11 cellular contexts compared by ENCODE assay signal in the genomic region with DNA sequence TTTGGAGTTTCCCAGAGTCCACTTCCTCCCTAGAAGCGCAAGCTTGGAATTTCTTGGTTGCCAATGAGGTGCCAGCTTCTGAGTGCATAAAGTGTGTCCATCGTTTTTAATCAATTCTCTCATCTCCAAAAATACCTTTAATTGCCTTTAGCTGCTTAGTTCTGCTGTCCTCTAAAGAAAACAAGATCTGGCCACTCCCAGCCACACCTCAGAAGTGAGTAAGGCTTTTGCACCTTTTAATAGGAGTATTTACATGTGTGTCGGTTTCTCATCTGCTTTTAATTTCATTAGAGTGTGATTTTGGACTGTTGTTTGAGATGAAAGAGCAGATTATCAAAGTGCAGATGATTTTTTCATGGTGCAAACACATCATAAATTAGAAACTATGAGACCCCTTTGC. TPM values are rescaled to one million over a fixed set of nuclear protein-coding genes. Genes with fewer than 3 reads are reported as not detected.
DNase-seq lines count a peak whose midpoint lies in the region; ATAC-seq, FAIRE-seq and TF ChIP-seq lines count a peak whose summit lies in the region.
"Had no signal": no experiment of that assay in that cellular context is flagged by ENCODE, and none has a peak within 500 bp of the region (broad histone marks: within the 10 kb centered on the region; RNA-seq: fewer than 3 reads in every experiment).

No MANE protein-coding gene starts in this region.

- H3K36me3 ChIP-seq in keratinocyte (ENCODE audit: control insufficient read depth in 2 of 2, extremely low read depth in 1 of 2, insufficient read depth in 2 of 2, low read length in 2 of 2) (peaks cover 21 to 54% of the 10 kb centered on the region in 2 experiments), trophoblast cell (ENCODE audit: control insufficient read depth in 1 of 2, insufficient read depth in 2 of 2, low read length in 2 of 2) (no peaks in the 10 kb centered on the region)

- H3K4me3 ChIP-seq in keratinocyte (ENCODE audit: control insufficient read depth in 2 of 3, extremely low read depth in 1 of 3, insufficient read depth in 2 of 3, low read depth in 1 of 3, low read length in 3 of 3) (peak overlapping the region in 2 of 3 experiments; percentile 48 to 54), trophoblast cell (ENCODE audit: low read depth, low read length) (no peak overlapping the region)

- H3K18ac ChIP-seq in trophoblast cell (ENCODE audit: low read length) = no peak overlapping the region

- H3K4me3 Mint-ChIP-seq in activated CD4-positive, alpha-beta T cell treated with anti-CD3 and anti-CD28 coated beads for 36 hours = no peak overlapping the region
- peak overlapping the region; percentile 21 for H3K4me3 Mint-ChIP-seq in activated T-helper 1 cell treated with anti-CD3 and anti-CD28 coated beads, Interleukin-12 subunit alpha, Interleukin-12 subunit beta, Interleukin-2, Interleukin-4 antibody, amounts not matched to agents 30 ng/mL and 10 ng/mL and 1 ng/mL, durations not matched to agents 14 hours and 24 hours and 36 hours
- H3K4me3 Mint-ChIP-seq in stimulated activated naive CD8-positive, alpha-beta T cell treated with anti-CD3 and anti-CD28 coated beads, Interleukin-15, amount 100 ng/mL, for 72 hours = peak overlapping the region; percentile 51 to 73

- CTCF ChIA-PET in activated CD4-positive, alpha-beta T cell treated with anti-CD3 and anti-CD28 coated beads for 36 hours (lab: Charles Lee) = interaction anchor here (0.9 to 2.1 kb wide), 5 partner anchors 9 to 55 kb away, joined by 3 to 7 read pairs (median 6); no protein-coding TSS in a partner anchor

- dilution Hi-C loops in keratinocyte (cut with MboI; ENCODE audit: extremely low pct_ligation_motif_present, low sequenced_read_pairs) = no loop called here

- H3K14ac ChIP-seq in trophoblast cell (ENCODE audit: low read length) = no peak overlapping the region

- H3K9ac ChIP-seq in keratinocyte (ENCODE audit: control insufficient read depth, extremely low read depth, insufficient read depth, low read length) = peak overlapping the region; percentile 74
- H3K9ac ChIP-seq in trophoblast cell (ENCODE audit: low read length) = no peak overlapping the region

- H3K27me3 ChIP-seq in keratinocyte (ENCODE audit: control insufficient read depth, extremely low read depth, insufficient read depth, low read length) (no peaks in the 10 kb centered on the region), trophoblast cell (ENCODE audit: insufficient read depth, low read length) (no peaks in the 10 kb centered on the region)

- peaks cover 4% of the 10 kb centered on the region for H3K9me3 Mint-ChIP-seq in activated CD4-positive, alpha-beta T cell treated with anti-CD3 and anti-CD28 coated beads for 36 hours (ENCODE audit: low read depth)
- H3K9me3 Mint-ChIP-seq in activated T-helper 1 cell treated with anti-CD3 and anti-CD28 coated beads, Interleukin-12 subunit alpha, Interleukin-12 subunit beta, Interleukin-2, Interleukin-4 antibody, amounts not matched to agents 30 ng/mL and 10 ng/mL and 1 ng/mL, durations not matched to agents 14 hours and 24 hours and 36 hours = peaks cover 8% of the 10 kb centered on the region
- H3K9me3 Mint-ChIP-seq in stimulated activated naive CD8-positive, alpha-beta T cell treated with anti-CD3 and anti-CD28 coated beads, Interleukin-15, amount 100 ng/mL, for 72 hours = peaks cover 0 to 8% of the 10 kb centered on the region in 2 donors

- no peaks in the 10 kb centered on the region for H3K79me1 ChIP-seq in trophoblast cell (ENCODE audit: low read length)

- no CpG with 5 or more reads among the region's 3 CpGs for WGBS in trophoblast cell (ENCODE audit: extremely low coverage, insufficient coverage, insufficient read length)

- intact Hi-C loops in activated CD4-positive, alpha-beta T cell treated with anti-CD3 and anti-CD28 coated beads for 36 hours (cut with DNase I, micrococcal nuclease) = no loop called here
- intact Hi-C loops in activated T-helper 1 cell treated with anti-CD3 and anti-CD28 coated beads, Interleukin-12 subunit alpha, Interleukin-12 subunit beta, Interleukin-2, Interleukin-4 antibody, amounts not matched to agents 30 ng/mL and 10 ng/mL and 1 ng/mL, durations not matched to agents 14 hours and 24 hours and 36 hours (cut with micrococcal nuclease) = loop anchor here (1.0 kb wide), 1 partner anchor 8 kb away; no protein-coding TSS in a partner anchor

- no peak overlapping the region for H3K23ac ChIP-seq in trophoblast cell (ENCODE audit: low read length)

- peak overlapping the region; percentile 79 for H3K27ac Mint-ChIP-seq in activated CD4-positive, alpha-beta T cell treated with anti-CD3 and anti-CD28 coated beads for 36 hours
- H3K27ac Mint-ChIP-seq in activated T-helper 1 cell treated with anti-CD3 and anti-CD28 coated beads, Interleukin-12 subunit alpha, Interleukin-12 subunit beta, Interleukin-2, Interleukin-4 antibody, amounts not matched to agents 30 ng/mL and 10 ng/mL and 1 ng/mL, durations not matched to agents 14 hours and 24 hours and 36 hours = peak overlapping the region; percentile 48
- peak overlapping the region; percentile 72 to 81 for H3K27ac Mint-ChIP-seq in stimulated activated naive CD8-positive, alpha-beta T cell treated with anti-CD3 and anti-CD28 coated beads, Interleukin-15, amount 100 ng/mL, for 72 hours

- H3K4ac ChIP-seq in trophoblast cell (ENCODE audit: low read depth, low read length) = no peak overlapping the region

- H2BK12ac ChIP-seq in trophoblast cell (ENCODE audit: low read length) = no peak overlapping the region

- H3K79me2 ChIP-seq in keratinocyte (ENCODE audit: control insufficient read depth, insufficient read depth, low read length) (peaks cover 99% of the 10 kb centered on the region), trophoblast cell (ENCODE audit: control insufficient read depth, insufficient read depth, low read length, poor library complexity) (no peaks in the 10 kb centered on the region)

- H3K4me1 ChIP-seq in keratinocyte (ENCODE audit: control insufficient read depth, extremely low read depth, insufficient read depth, low read length) (peaks cover 100% of the 10 kb centered on the region), trophoblast cell (ENCODE audit: control insufficient read depth in 1 of 2, insufficient read depth in 2 of 2, low read length in 2 of 2) (peaks cover 0 to 9% of the 10 kb centered on the region in 2 experiments)

- no peak overlapping the region for H2BK5ac ChIP-seq in trophoblast cell (ENCODE audit: low read depth, low read length, poor library complexity)

- no peak overlapping the region for H4K12ac ChIP-seq in trophoblast cell (ENCODE audit: low read depth, low read length)

- peak; percentile 69 for FAIRE-seq in keratinocyte (lab: Jason Lieb, UNC)
- FAIRE-seq: A204.1 had no signal

- no peak overlapping the region for H4K91ac ChIP-seq in trophoblast cell (ENCODE audit: low read depth, low read length)

- peaks cover 20% of the 10 kb centered on the region for H4K20me1 ChIP-seq in keratinocyte (ENCODE audit: control insufficient read depth, extremely low read depth, insufficient read depth, low read length)

- H2BK120ac ChIP-seq in trophoblast cell (ENCODE audit: insufficient read depth, low read length, poor library complexity) = no peak overlapping the region

- ATAC-seq in activated CD4-positive, alpha-beta T cell treated with anti-CD3 and anti-CD28 coated beads for 36 hours = no peak
- ATAC-seq in stimulated activated naive CD8-positive, alpha-beta T cell treated with anti-CD3 and anti-CD28 coated beads, Interleukin-15, amount 100 ng/mL, for 72 hours = no peak
- ATAC-seq in HG02588 (IDR thresholded peaks at IDR 0.05; ENCODE audit: unreplicated experiment) = no peak
- ATAC-seq in GM21825 (IDR thresholded peaks at IDR 0.05; ENCODE audit: unreplicated experiment) = no peak

- H3K9me3 ChIP-seq in keratinocyte (ENCODE audit: control insufficient read depth, low read depth, low read length) = no peaks in the 10 kb centered on the region
- no peaks in the 10 kb centered on the region for H3K9me3 ChIP-seq in trophoblast cell (ENCODE audit: insufficient read depth, low read depth, low read length)

- H3K27ac ChIP-seq in keratinocyte (ENCODE audit: control insufficient read depth, insufficient read depth, low read length) = peak overlapping the region; percentile 96
- no peak overlapping the region for H3K27ac ChIP-seq in trophoblast cell (ENCODE audit: low read depth, low read length)

- H3K9me1 ChIP-seq in keratinocyte (ENCODE audit: control insufficient read depth, extremely low read depth, insufficient read depth, low read length) = peaks cover 4% of the 10 kb centered on the region

- peaks cover 99% of the 10 kb centered on the region for H3K4me1 Mint-ChIP-seq in activated CD4-positive, alpha-beta T cell treated with anti-CD3 and anti-CD28 coated beads for 36 hours
- H3K4me1 Mint-ChIP-seq in activated T-helper 1 cell treated with anti-CD3 and anti-CD28 coated beads, Interleukin-12 subunit alpha, Interleukin-12 subunit beta, Interleukin-2, Interleukin-4 antibody, amounts not matched to agents 30 ng/mL and 10 ng/mL and 1 ng/mL, durations not matched to agents 14 hours and 24 hours and 36 hours (ENCODE audit: low read depth) = peaks cover 99% of the 10 kb centered on the region
- peaks cover 99% of the 10 kb centered on the region for H3K4me1 Mint-ChIP-seq in stimulated activated naive CD8-positive, alpha-beta T cell treated with anti-CD3 and anti-CD28 coated beads, Interleukin-15, amount 100 ng/mL, for 72 hours

- no peak for DNase-seq in activated CD4-positive, alpha-beta T cell treated with anti-CD3 and anti-CD28 coated beads for 36 hours
- DNase-seq in activated CD4-positive, alpha-beta T cell treated with anti-CD3 and anti-CD28 coated beads, Interleukin-2, amount 50 U/mL, for 4 hours = no peak
- DNase-seq in activated T-helper 1 cell treated with anti-CD3 and anti-CD28 coated beads, Interleukin-12 subunit alpha, Interleukin-12 subunit beta, Interleukin-2, Interleukin-4 antibody, amounts not matched to agents 30 ng/mL and 10 ng/mL and 1 ng/mL, durations not matched to agents 14 hours and 24 hours and 36 hours (ENCODE audit: low spot score) = no peak
- DNase-seq in keratinocyte (ENCODE audit: low read depth, low spot score) (no peak), trophoblast cell (no peak)
- no peak for DNase-seq in stimulated activated naive CD8-positive, alpha-beta T cell treated with anti-CD3 and anti-CD28 coated beads, Interleukin-15, amount 100 ng/mL, for 72 hours
- DNase-seq: NCI-H1930, RPMI8226 had no signal

- H2AK5ac ChIP-seq in trophoblast cell (ENCODE audit: low read length) = no peak overlapping the region

- H3K36me3 Mint-ChIP-seq in activated CD4-positive, alpha-beta T cell treated with anti-CD3 and anti-CD28 coated beads for 36 hours (ENCODE audit: low read depth) = peaks cover 71% of the 10 kb centered on the region
- peaks cover 83% of the 10 kb centered on the region for H3K36me3 Mint-ChIP-seq in activated T-helper 1 cell treated with anti-CD3 and anti-CD28 coated beads, Interleukin-12 subunit alpha, Interleukin-12 subunit beta, Interleukin-2, Interleukin-4 antibody, amounts not matched to agents 30 ng/mL and 10 ng/mL and 1 ng/mL, durations not matched to agents 14 hours and 24 hours and 36 hours (ENCODE audit: low read depth)

- no peaks in the 10 kb centered on the region for H3K27me3 Mint-ChIP-seq in activated CD4-positive, alpha-beta T cell treated with anti-CD3 and anti-CD28 coated beads for 36 hours
- no peaks in the 10 kb centered on the region for H3K27me3 Mint-ChIP-seq in activated T-helper 1 cell treated with anti-CD3 and anti-CD28 coated beads, Interleukin-12 subunit alpha, Interleukin-12 subunit beta, Interleukin-2, Interleukin-4 antibody, amounts not matched to agents 30 ng/mL and 10 ng/mL and 1 ng/mL, durations not matched to agents 14 hours and 24 hours and 36 hours (ENCODE audit: insufficient read depth)
- H3K27me3 Mint-ChIP-seq in stimulated activated naive CD8-positive, alpha-beta T cell treated with anti-CD3 and anti-CD28 coated beads, Interleukin-15, amount 100 ng/mL, for 72 hours = no peaks in the 10 kb centered on the region

- H3K4me2 ChIP-seq in keratinocyte (ENCODE audit: control insufficient read depth, extremely low read depth, insufficient read depth, low read depth, low read length) (peak overlapping the region; percentile 92), trophoblast cell (ENCODE audit: low read length) (no peak overlapping the region)

- no peak overlapping the region for H2AFZ ChIP-seq in keratinocyte (ENCODE audit: control insufficient read depth, low read length)
- H2AFZ ChIP-seq in trophoblast cell (ENCODE audit: insufficient read depth, low read length, poor library complexity) = no peak overlapping the region

- H4K8ac ChIP-seq in trophoblast cell (ENCODE audit: low read depth, low read length) = no peak overlapping the region

- POLR2A ChIA-PET in activated CD4-positive, alpha-beta T cell treated with anti-CD3 and anti-CD28 coated beads for 36 hours (lab: Charles Lee) = no interaction called here

- no peak for TF ChIP-seq CTCF in keratinocyte (optimal IDR thresholded peaks at IDR 0.05 in 1 of 3, IDR thresholded peaks at IDR 0.05 in 1 of 3, conservative IDR thresholded peaks at IDR 0.05 in 1 of 3; ENCODE audit: extremely low read depth in 1 of 3, insufficient read depth in 2 of 3, low read length in 3 of 3)

RNA-seq across cellular contexts. Expression of gene CD44, which starts 20.1 kb away (rescaled TPM):
- 100 to 1,000 TPM; 357 to 435 TPM for total RNA-seq in activated CD4-positive, alpha-beta T cell treated with anti-CD3 and anti-CD28 coated beads for 36 hours
- total RNA-seq in activated T-helper 1 cell treated with anti-CD3 and anti-CD28 coated beads, Interleukin-12 subunit alpha, Interleukin-12 subunit beta, Interleukin-2, Interleukin-4 antibody, amounts not matched to agents 30 ng/mL and 10 ng/mL and 1 ng/mL, durations not matched to agents 14 hours and 24 hours and 36 hours = 547 and 550 TPM in 2 replicates
- 1,621 to 2,271 TPM (median 2,038 TPM) in 3 replicates for polyA plus RNA-seq in keratinocyte
- polyA plus RNA-seq in keratinocyte (2011; ENCODE audit: low read depth) = 1,899 TPM
- polyA plus RNA-seq in keratinocyte (2011; cell fraction: cytosol; rRNA removed) = 704 and 1,157 TPM in 2 replicates
- polyA plus RNA-seq in keratinocyte (2011; cell fraction: nucleus; rRNA removed) = 3,164 and 3,631 TPM in 2 replicates
- polyA plus RNA-seq in keratinocyte (2012; ENCODE audit: low replicate concordance) = 637 and 1,345 TPM in 2 replicates
- polyA minus RNA-seq in keratinocyte = 1,693 to 2,971 TPM (median 2,836 TPM) in 3 replicates
- polyA minus RNA-seq in keratinocyte (2011; cell fraction: cytosol; rRNA and poly(A)+ RNA removed) = 1,343 TPM
- 2,671 and 5,354 TPM in 2 replicates for polyA minus RNA-seq in keratinocyte (2011; cell fraction: nucleus; rRNA and poly(A)+ RNA removed)
- 15.1 and 16.7 TPM in 2 replicates for polyA plus RNA-seq in trophoblast cell (2013)
